11 cellular contexts compared by ENCODE assay signal in genomic region chr20:34216382-34216742, GRCh38. TPM values are rescaled to one million over a fixed set of nuclear protein-coding genes. Genes with fewer than 3 reads are reported as not detected.
DNase-seq lines count a peak whose midpoint lies in the region; ATAC-seq lines count a peak whose summit lies in the region.
"Had no signal": no experiment of that assay in that cellular context is flagged by ENCODE, and none has a peak within 500 bp of the region (broad histone marks: within the 10 kb centered on the region; RNA-seq: fewer than 3 reads in every experiment).

No MANE protein-coding gene starts in this region.

- no peaks in the 10 kb centered on the region for H3K4me1 ChIP-seq in iPS-15b (ENCODE audit: control insufficient read depth, insufficient read depth, low read length)

- H3K4me3 ChIP-seq in iPS-15b (ENCODE audit: low read depth, low read length) = peak overlapping the region; percentile 47

- peaks cover 25% of the 10 kb centered on the region for H3K27me3 Mint-ChIP-seq in activated T-helper 1 cell treated with anti-CD3 and anti-CD28 coated beads, Interleukin-12 subunit alpha, Interleukin-12 subunit beta, Interleukin-2, Interleukin-4 antibody, amounts not matched to agents 30 ng/mL and 10 ng/mL and 1 ng/mL, durations not matched to agents 14 hours and 24 hours and 36 hours (ENCODE audit: insufficient read depth)
- H3K27me3 Mint-ChIP-seq in stimulated activated naive CD8-positive, alpha-beta T cell treated with anti-CD3 and anti-CD28 coated beads, Interleukin-15, amount 100 ng/mL, for 72 hours = peaks cover 34% of the 10 kb centered on the region

- intact Hi-C loops in activated T-helper 1 cell treated with anti-CD3 and anti-CD28 coated beads, Interleukin-12 subunit alpha, Interleukin-12 subunit beta, Interleukin-2, Interleukin-4 antibody, amounts not matched to agents 30 ng/mL and 10 ng/mL and 1 ng/mL, durations not matched to agents 14 hours and 24 hours and 36 hours (cut with micrococcal nuclease) = no loop called here

- H3K9me3 ChIP-seq in iPS-15b (ENCODE audit: control insufficient read depth, insufficient read depth, low read length) = no peaks in the 10 kb centered on the region

- H3K27ac Mint-ChIP-seq in activated T-helper 1 cell treated with anti-CD3 and anti-CD28 coated beads, Interleukin-12 subunit alpha, Interleukin-12 subunit beta, Interleukin-2, Interleukin-4 antibody, amounts not matched to agents 30 ng/mL and 10 ng/mL and 1 ng/mL, durations not matched to agents 14 hours and 24 hours and 36 hours = no peak overlapping the region
- no peak overlapping the region for H3K27ac Mint-ChIP-seq in stimulated activated naive CD8-positive, alpha-beta T cell treated with anti-CD3 and anti-CD28 coated beads, Interleukin-15, amount 100 ng/mL, for 72 hours
- H3K27ac Mint-ChIP-seq: nephron had no signal

- DNase-seq in DMS53 (lab: John Stamatoyannopoulos, UW) (peak; percentile 33), DMS53 treated with DMSO at 0.1 percent for 48 hours (lab: John Stamatoyannopoulos, UW; ENCODE audit: unreplicated experiment) (no peak)
- DNase-seq in activated T-helper 1 cell treated with anti-CD3 and anti-CD28 coated beads, Interleukin-12 subunit alpha, Interleukin-12 subunit beta, Interleukin-2, Interleukin-4 antibody, amounts not matched to agents 30 ng/mL and 10 ng/mL and 1 ng/mL, durations not matched to agents 14 hours and 24 hours and 36 hours (ENCODE audit: low spot score) = no peak
- no peak for DNase-seq in stimulated activated naive CD8-positive, alpha-beta T cell treated with anti-CD3 and anti-CD28 coated beads, Interleukin-15, amount 100 ng/mL, for 72 hours

- no peak overlapping the region for H3K9ac ChIP-seq in iPS-15b (ENCODE audit: low read depth, low read length)

- no peak for ATAC-seq in stimulated activated naive CD8-positive, alpha-beta T cell treated with anti-CD3 and anti-CD28 coated beads, Interleukin-15, amount 100 ng/mL, for 72 hours
- ATAC-seq in GM19467 (IDR thresholded peaks at IDR 0.05; ENCODE audit: unreplicated experiment) = no peak
- ATAC-seq in HG02571 (IDR thresholded peaks at IDR 0.05; ENCODE audit: unreplicated experiment) = no peak
- ATAC-seq in GM19397 (IDR thresholded peaks at IDR 0.05; ENCODE audit: unreplicated experiment) = no peak

- H3K9me3 Mint-ChIP-seq in activated T-helper 1 cell treated with anti-CD3 and anti-CD28 coated beads, Interleukin-12 subunit alpha, Interleukin-12 subunit beta, Interleukin-2, Interleukin-4 antibody, amounts not matched to agents 30 ng/mL and 10 ng/mL and 1 ng/mL, durations not matched to agents 14 hours and 24 hours and 36 hours = peaks cover 7% of the 10 kb centered on the region
- peaks cover 7 to 9% of the 10 kb centered on the region in 2 donors for H3K9me3 Mint-ChIP-seq in stimulated activated naive CD8-positive, alpha-beta T cell treated with anti-CD3 and anti-CD28 coated beads, Interleukin-15, amount 100 ng/mL, for 72 hours

- peaks cover 38% of the 10 kb centered on the region for H3K27me3 ChIP-seq in iPS-15b (ENCODE audit: control insufficient read depth, insufficient read depth, low read length)

- no peaks in the 10 kb centered on the region for H3K36me3 ChIP-seq in iPS-15b (ENCODE audit: control insufficient read depth, insufficient read depth, low read length)

- H3K36me3 Mint-ChIP-seq in activated T-helper 1 cell treated with anti-CD3 and anti-CD28 coated beads, Interleukin-12 subunit alpha, Interleukin-12 subunit beta, Interleukin-2, Interleukin-4 antibody, amounts not matched to agents 30 ng/mL and 10 ng/mL and 1 ng/mL, durations not matched to agents 14 hours and 24 hours and 36 hours (ENCODE audit: low read depth) = no peaks in the 10 kb centered on the region

- peak overlapping the region; percentile 66 for H3K4me3 Mint-ChIP-seq in activated T-helper 1 cell treated with anti-CD3 and anti-CD28 coated beads, Interleukin-12 subunit alpha, Interleukin-12 subunit beta, Interleukin-2, Interleukin-4 antibody, amounts not matched to agents 30 ng/mL and 10 ng/mL and 1 ng/mL, durations not matched to agents 14 hours and 24 hours and 36 hours
- peak overlapping the region; percentile 79 to 80 for H3K4me3 Mint-ChIP-seq in stimulated activated naive CD8-positive, alpha-beta T cell treated with anti-CD3 and anti-CD28 coated beads, Interleukin-15, amount 100 ng/mL, for 72 hours
- H3K4me3 Mint-ChIP-seq: nephron had no signal

- peaks cover 7% of the 10 kb centered on the region for H3K4me1 Mint-ChIP-seq in activated T-helper 1 cell treated with anti-CD3 and anti-CD28 coated beads, Interleukin-12 subunit alpha, Interleukin-12 subunit beta, Interleukin-2, Interleukin-4 antibody, amounts not matched to agents 30 ng/mL and 10 ng/mL and 1 ng/mL, durations not matched to agents 14 hours and 24 hours and 36 hours (ENCODE audit: low read depth)
- H3K4me1 Mint-ChIP-seq in stimulated activated naive CD8-positive, alpha-beta T cell treated with anti-CD3 and anti-CD28 coated beads, Interleukin-15, amount 100 ng/mL, for 72 hours = peaks cover 13% of the 10 kb centered on the region
- H3K4me1 Mint-ChIP-seq: nephron had no signal

RNA-seq across cellular contexts. Expression of gene ASIP, which starts 24.9 kb away (rescaled TPM):
- not detected in 2 replicates for total RNA-seq in activated T-helper 1 cell treated with anti-CD3 and anti-CD28 coated beads, Interleukin-12 subunit alpha, Interleukin-12 subunit beta, Interleukin-2, Interleukin-4 antibody, amounts not matched to agents 30 ng/mL and 10 ng/mL and 1 ng/mL, durations not matched to agents 14 hours and 24 hours and 36 hours
- total RNA-seq: cerebellum; T-helper 2 cell treated with Interferon-gamma antibody and Interleukin-4, amounts not matched to agents 100 ng/mL and 5 ng/mL, for 36 hours had no signal
